Comparison of ENCODE assay signal across 10 cellular contexts in genomic region chr16:23296994-23297393, GRCh38. TPM values are rescaled to one million over a fixed set of nuclear protein-coding genes. Genes with fewer than 3 reads are reported as not detected.
A peak's percentile ranks its signal among the peaks of the same experiment; 100 is the strongest.
DNase-seq lines count a peak whose midpoint lies in the region; ATAC-seq, FAIRE-seq and TF ChIP-seq lines count a peak whose summit lies in the region.
"Had no signal": no experiment of that assay in that cellular context is flagged by ENCODE, and none has a peak within 500 bp of the region (broad histone marks: within the 10 kb centered on the region; RNA-seq: fewer than 3 reads in every experiment).

No MANE protein-coding gene starts in this region.

- DNase-seq in T47D (ENCODE audit: low read depth in 1 of 2, low spot score in 1 of 2) (peak; percentile 40 to 86), MCF 10A (ENCODE audit: unreplicated experiment) (no peak), GM12878 (ENCODE audit: low read depth, low spot score) (no peak), stomach (peak; percentile 34), ureter (ENCODE audit: low spot score) (no peak), posterior vena cava (ENCODE audit: low spot score) (no peak)
- DNase-seq in Jurkat, Clone E6-1 (ENCODE audit: low read depth, low spot score), result peak; percentile 22
- DNase-seq: NCI-H2227 treated with DMSO at 0.1 percent for 48 hours had no signal

- H3K27ac ChIP-seq in GM12878 (ENCODE audit: control insufficient read depth, insufficient read depth), result no peak overlapping the region
- no peak overlapping the region for H3K27ac ChIP-seq in stomach

- no peaks in the 10 kb centered on the region for H3K9me3 ChIP-seq in GM12878 (replicated peaks; ENCODE audit: control insufficient read depth, insufficient read depth, low read length)
- H3K9me3 ChIP-seq in stomach, result no peaks in the 10 kb centered on the region

- no peaks in the 10 kb centered on the region for H3K79me2 ChIP-seq in GM12878 (ENCODE audit: control insufficient read depth, insufficient read depth, low read length)

- no peak overlapping the region for H3K9ac ChIP-seq in GM12878 (ENCODE audit: control insufficient read depth, insufficient read depth, low read length)

- H3K27me3 ChIP-seq in GM12878 (replicated peaks in 1 of 2; ENCODE audit: control insufficient read depth in 2 of 2, insufficient read depth in 2 of 2, low read length in 1 of 2) (peaks cover 0 to 3% of the 10 kb centered on the region in 2 experiments; a peak in 2 of 4 replicates), stomach (peaks cover 2 to 43% (median 10%) of the 10 kb centered on the region in 3 donors)

- H3K4me3 ChIP-seq in Jurkat, Clone E6-1 (ENCODE audit: low read length), result no peak overlapping the region
- H3K4me3 ChIP-seq in GM12878 (no peak overlapping the region), stomach (no peak overlapping the region)

- BruUV-seq in MCF 10A (replicated peaks; lab: Mats Ljungman, UMichigan), result no TSS peak
- no TSS peak for BruUV-seq in GM12878 (replicated peaks; lab: Mats Ljungman, UMichigan)

- peaks cover 7% of the 10 kb centered on the region; the same call in 1 of the 2 replicates for H3K4me1 ChIP-seq in GM12878 (ENCODE audit: control insufficient read depth, insufficient read depth, low read length)
- peaks cover 3 to 6% (median 4%) of the 10 kb centered on the region in 4 donors for H3K4me1 ChIP-seq in stomach

- TF ChIP-seq POLR2A in GM12878 (IDR thresholded peaks at IDR 0.05; ENCODE audit: low read depth, low read length), result no peak
- TF ChIP-seq POLR2A in stomach (IDR thresholded peaks at IDR 0.05), result no peak

- H3K36me3 ChIP-seq in GM12878 (ENCODE audit: control insufficient read depth in 2 of 2, insufficient read depth in 2 of 2, low read length in 1 of 2) (no peaks in the 10 kb centered on the region), stomach (no peaks in the 10 kb centered on the region)

- RAD21 ChIA-PET in GM12878 (lab: Charles Lee; ENCODE audit: unreplicated experiment), result interaction anchor here (0.9 to 1.9 kb wide), 3 partner anchors 38 to 139 kb away, joined by 3 to 8 read pairs (median 5); no protein-coding TSS in a partner anchor

- peak; percentile 63 for TF ChIP-seq RAD21 in GM12878 (IDR thresholded peaks at IDR 0.05; ENCODE audit: insufficient read depth, low read depth, low read length)

- H3K4me1 Mint-ChIP-seq in MCF 10A (ENCODE audit: insufficient read depth, unreplicated experiment), result peaks cover 17% of the 10 kb centered on the region

- H2AFZ ChIP-seq in GM12878 (ENCODE audit: control insufficient read depth, low read depth, low read length), result peak overlapping the region; percentile 11

- H3K4me3 Mint-ChIP-seq in MCF 10A (ENCODE audit: unreplicated experiment), result no peak overlapping the region

- H3K27ac Mint-ChIP-seq in MCF 10A (ENCODE audit: low read depth, unreplicated experiment), result no peak overlapping the region

- in situ Hi-C loops in T47D (cut with HindIII; ENCODE audit: low pct_unique_long_range_greater_than_20kb, low sequenced_read_pairs) (no loop called here), GM12878 (cut with MboI) (no loop called here)

- intact Hi-C loops in MCF 10A (cut with micrococcal nuclease) (loop anchor here (10.0 kb wide), 1 partner anchor 138 kb away; no protein-coding TSS in a partner anchor), GM12878 (cut with micrococcal nuclease; ENCODE audit: unreplicated experiment) (loop anchor here (2.0 kb wide), 1 partner anchor 138 kb away; no protein-coding TSS in a partner anchor), stomach (cut with DNase I; ENCODE audit: low total_unique reads) (no loop called here), posterior vena cava (cut with DNase I) (no loop called here)

- no peaks in the 10 kb centered on the region for H3K9me3 Mint-ChIP-seq in MCF 10A (ENCODE audit: unreplicated experiment)

- POLR2A ChIA-PET in MCF 10A (lab: Yijun Ruan, JAX), result interaction anchor here (0.6 to 1.2 kb wide), 2 partner anchors 12 to 522 kb away, joined by 3 read pairs; no protein-coding TSS in a partner anchor
- POLR2A ChIA-PET in GM12878 (lab: Charles Lee), result interaction anchor here (0.6 to 1.4 kb wide), 2 partner anchors 9 to 39 kb away, joined by 3 to 4 read pairs; no protein-coding TSS in a partner anchor

- FAIRE-seq in GM12878 (lab: Jason Lieb, UNC), result peak; percentile 27

- H3K36me3 Mint-ChIP-seq in MCF 10A (ENCODE audit: insufficient read depth, unreplicated experiment), result no peaks in the 10 kb centered on the region

- H4K20me1 ChIP-seq in GM12878 (ENCODE audit: control insufficient read depth, insufficient read depth), result no peaks in the 10 kb centered on the region

- CTCF ChIA-PET in MCF 10A (lab: Yijun Ruan, JAX) (interaction anchor here (0.5 to 1.3 kb wide), 9 partner anchors 11 to 195 kb away, joined by 3 to 6 read pairs (median 3); no protein-coding TSS in a partner anchor), GM12878 (lab: Yijun Ruan, JAX) (interaction anchor here (0.6 to 7.2 kb wide), 13 partner anchors 9 to 137 kb away, joined by 3 to 83 read pairs (median 3); no protein-coding TSS in a partner anchor)

- SMC1A ChIA-PET in GM12878 (lab: Charles Lee; ENCODE audit: uncharacterized antibody, unreplicated experiment), result interaction anchor here (0.6 to 6.3 kb wide), 12 partner anchors 9 to 137 kb away, joined by 3 to 59 read pairs (median 4); no protein-coding TSS in a partner anchor

- no peak overlapping the region for H3K4me2 ChIP-seq in GM12878 (ENCODE audit: control insufficient read depth, insufficient read depth)

- H3K27me3 Mint-ChIP-seq in MCF 10A (ENCODE audit: insufficient read depth, unreplicated experiment), result no peaks in the 10 kb centered on the region

- peak; percentile 77 for ATAC-seq in GM12878
- no peak for ATAC-seq in HG02642 (IDR thresholded peaks at IDR 0.05; ENCODE audit: poor library complexity, unreplicated experiment)

- no peak for TF ChIP-seq EP300 in GM12878 (IDR thresholded peaks at IDR 0.05; ENCODE audit: borderline replicate concordance in 1 of 2, control insufficient read depth in 1 of 2, low read depth in 2 of 2, low read length in 2 of 2)
- no peak for TF ChIP-seq EP300 in stomach (IDR thresholded peaks at IDR 0.05)

- 71% methylated on average over 3 of the region's 3 CpGs for WGBS in GM12878 (ENCODE audit: insufficient coverage, insufficient replicate concordance, low lambda C conversion rate, missing lambda C conversion rate)
- WGBS in stomach, 5 donors, result 78 to 85% (median 81%) methylated on average over 3 of the region's 3 CpGs

- no peak for TF ChIP-seq CTCF in MCF 10A (IDR thresholded peaks at IDR 0.05; ENCODE audit: unreplicated experiment)
- peak; percentile 32 to 48 (median 37); a peak in 4 of 6 replicates for TF ChIP-seq CTCF in GM12878 (IDR thresholded peaks at IDR 0.05 in 2 of 3, conservative IDR thresholded peaks at IDR 0.05 in 1 of 3; ENCODE audit: control insufficient read depth in 2 of 3, extremely low read depth in 1 of 3, insufficient read depth in 1 of 3, low read depth in 3 of 3, low read length in 3 of 3)
- TF ChIP-seq CTCF in stomach (IDR thresholded peaks at IDR 0.05), result no peak

TF ChIP-seq in GM12878, 131 proteins besides CTCF, POLR2A, EP300 and RAD21:
- TF ChIP-seq EED (IDR thresholded peaks at IDR 0.05; ENCODE audit: low read depth) (no peak), ATF2 (IDR thresholded peaks at IDR 0.05; ENCODE audit: low read length) (no peak), SMC3 (IDR thresholded peaks at IDR 0.05; ENCODE audit: borderline replicate concordance, low read length) (peak; percentile 40; the same call in 1 of the 2 replicates), YY1 (IDR thresholded peaks at IDR 0.05; ENCODE audit: low read depth, low read length) (0 out of 2 replicates have a peak, but pooled peaks have one; percentile 57)
TF ChIP-seq in GM12878: peak in this region for 2.

RNA-seq across cellular contexts. Expression of gene SCNN1B, which starts 5.1 kb away (rescaled TPM):
- total RNA-seq in MCF 10A (2022), result 9.5 and 12.5 TPM in 2 replicates
- polyA plus RNA-seq in Jurkat, Clone E6-1 (2012; ENCODE audit: insufficient read depth, insufficient read length), result not detected
- 0.98 and 1.5 TPM in 2 replicates for total RNA-seq in GM12878 (2013; cell fraction: nucleolus; rRNA removed)
- total RNA-seq in GM12878 (2014; rRNA removed), result 0.22 and 0.28 TPM in 2 replicates
- total RNA-seq in GM12878 (2014; rRNA removed; fragmentation: Illumina TruSeq; extraction: Trizol), result 0.37 and 0.58 TPM in 2 replicates
- total RNA-seq in GM12878 (2021), result 0.49 and 0.80 TPM in 2 replicates
- 1.3 TPM for polyA plus RNA-seq in GM12878 (2011; ENCODE audit: low read depth)
- polyA plus RNA-seq in GM12878 (2011; rRNA removed), result 0.59 and 1.5 TPM in 2 replicates
- 1.1 and 1.3 TPM in 2 replicates for polyA plus RNA-seq in GM12878 (2011; cell fraction: cytosol; rRNA removed)
- polyA plus RNA-seq in GM12878 (2011; cell fraction: nucleus; rRNA removed), result 2.0 and 2.9 TPM in 2 replicates
- 0.68 and 1.5 TPM in 2 replicates for polyA plus RNA-seq in GM12878 (2012)
- polyA plus RNA-seq in GM12878 (2014; fragmentation: Illumina TruSeq; extraction: Trizol), result 0.10 and 0.69 TPM in 2 replicates
- polyA plus RNA-seq in GM12878 (2014; fragmentation: Nextera tagmentation; extraction: Ambion mirVana), result 1 to 10 TPM in 1 of 2 experiments, under 1 TPM in 1; 0.99 to 1.3 TPM
- 0.27 and 0.51 TPM in 2 replicates for polyA plus RNA-seq in GM12878 (2014; rRNA removed)
- under 1 TPM; 0.44 to 0.82 TPM for polyA plus RNA-seq in GM12878 (2016; fragmentation: Nextera tagmentation; extraction: Ambion mirVana)
- 1.0 and 2.6 TPM in 2 replicates for polyA minus RNA-seq in GM12878 (2011; rRNA and poly(A)+ RNA removed)
- polyA minus RNA-seq in GM12878 (2011; cell fraction: cytosol; rRNA and poly(A)+ RNA removed), result 0.94 and 1.2 TPM in 2 replicates
- 0.38 and 0.60 TPM in 2 replicates for polyA minus RNA-seq in GM12878 (2011; cell fraction: nucleus; rRNA and poly(A)+ RNA removed)
- total RNA-seq in stomach, result 10 to 100 TPM; 13.4 to 97.3 (median 26.8) TPM
- 10 to 100 TPM in 2 of 3 donors, 1 to 10 TPM in 1; 4.1 to 21.3 (median 15.4) TPM for polyA plus RNA-seq in stomach
- 55.8 TPM for total RNA-seq in ureter
- 1 to 10 TPM; 2.7 to 4.5 TPM for total RNA-seq in posterior vena cava
- total RNA-seq: mononuclear cell had no signal

Comparison
In these comparisons a context has a peak if more than half of its experiments do, and no peak if none do; other contexts are left out.
1. DNase-seq: peak in T47D (2 of 2), Jurkat, Clone E6-1 (single experiment) and stomach (single experiment); none in MCF 10A (single experiment), GM12878 (single experiment), ureter (single experiment) and posterior vena cava (single experiment).
2. CTCF ChIP-seq: peak in GM12878 (3 of 3); none in MCF 10A (single experiment) and stomach (0 of 7).
3. intact Hi-C loops: an anchor here in MCF 10A (10.0 kb wide) and GM12878 (2.0 kb wide); none called in stomach and posterior vena cava.